In genomic region chr3:123149525-123149924, GRCh38 we compare ENCODE assay signal across 24 cellular contexts. TPM values are rescaled to one million over a fixed set of nuclear protein-coding genes. Genes with fewer than 3 reads are reported as not detected.
DNase-seq lines count a peak whose midpoint lies in the region; ATAC-seq, FAIRE-seq and TF ChIP-seq lines count a peak whose summit lies in the region.
"Had no signal": no experiment of that assay in that cellular context is flagged by ENCODE, and none has a peak within 500 bp of the region (broad histone marks: within the 10 kb centered on the region; RNA-seq: fewer than 3 reads in every experiment).

No MANE protein-coding gene starts in this region.

- H3K4me2 ChIP-seq in A549 = no peak overlapping the region
- H3K4me2 ChIP-seq: GM23338 had no signal

- TF ChIP-seq RAD21 in A549 (conservative IDR thresholded peaks at IDR 0.05 in 1 of 2, IDR thresholded peaks at IDR 0.05 in 1 of 2) = no peak

- peaks cover 0 to 9% (median 5%) of the 10 kb centered on the region in 8 donors for H3K9me3 Mint-ChIP-seq in CD4-positive, alpha-beta memory T cell
- peaks cover 3% of the 10 kb centered on the region for H3K9me3 Mint-ChIP-seq in activated T-helper 17 cell treated with anti-CD3 and anti-CD28 coated beads, Interleukin-2, amount 50 U/mL, for 72 hours
- H3K9me3 Mint-ChIP-seq in naive thymus-derived CD4-positive, alpha-beta T cell = peaks cover 0 to 19% (median 5%) of the 10 kb centered on the region in 11 donors
- H3K9me3 Mint-ChIP-seq: GM23338 had no signal

- H3K27me3 Mint-ChIP-seq in CD4-positive, alpha-beta memory T cell = no peaks in the 10 kb centered on the region
- no peaks in the 10 kb centered on the region for H3K27me3 Mint-ChIP-seq in activated T-helper 17 cell treated with anti-CD3 and anti-CD28 coated beads, Interleukin-2, amount 50 U/mL, for 72 hours
- H3K27me3 Mint-ChIP-seq in naive thymus-derived CD4-positive, alpha-beta T cell = no peaks in the 10 kb centered on the region

- no peak for ATAC-seq in A549
- no peak for ATAC-seq in activated T-helper 17 cell treated with anti-CD3 and anti-CD28 coated beads, Interleukin-2, amount 50 U/mL, for 72 hours (replicated peaks)
- ATAC-seq in naive thymus-derived CD4-positive, alpha-beta T cell = no peak
- ATAC-seq in HG03571 (IDR thresholded peaks at IDR 0.05; ENCODE audit: unreplicated experiment) = no peak
- ATAC-seq: GM23338, Right ventricle myocardium inferior had no signal

- H3K4me1 Mint-ChIP-seq in CD4-positive, alpha-beta memory T cell = peaks cover 0 to 5% (median 0%) of the 10 kb centered on the region in 4 donors
- no peaks in the 10 kb centered on the region for H3K4me1 Mint-ChIP-seq in activated T-helper 17 cell treated with anti-CD3 and anti-CD28 coated beads, Interleukin-2, amount 50 U/mL, for 72 hours
- peaks cover 0 to 7% (median 4%) of the 10 kb centered on the region in 7 donors for H3K4me1 Mint-ChIP-seq in naive thymus-derived CD4-positive, alpha-beta T cell

- no peak for TF ChIP-seq CTCF in A549 (IDR thresholded peaks at IDR 0.05)

- intact Hi-C loops in CD4-positive, alpha-beta memory T cell (cut with micrococcal nuclease) = no loop called here
- intact Hi-C loops in naive thymus-derived CD4-positive, alpha-beta T cell (cut with micrococcal nuclease) = no loop called here

- TF ChIP-seq EP300 in A549 (IDR thresholded peaks at IDR 0.05) = no peak

- CTCF ChIA-PET in A549 (lab: Yijun Ruan, JAX) = no interaction called here
- CTCF ChIA-PET in CD4-positive, alpha-beta memory T cell (lab: Charles Lee; ENCODE audit: partially characterized antibody) = no interaction called here
- CTCF ChIA-PET in naive thymus-derived CD4-positive, alpha-beta T cell (lab: Charles Lee) = no interaction called here

- POLR2A ChIA-PET in A549 (lab: Yijun Ruan, JAX) = no interaction called here
- POLR2A ChIA-PET in CD4-positive, alpha-beta memory T cell (lab: Charles Lee; ENCODE audit: partially characterized antibody) = no interaction called here
- POLR2A ChIA-PET in naive thymus-derived CD4-positive, alpha-beta T cell (lab: Charles Lee) = no interaction called here

- FAIRE-seq in A549 (lab: Jason Lieb, UNC) = no peak
- FAIRE-seq: A204.1, G401.6, GM12892, HTR-8/SVneo had no signal

- no peak overlapping the region for H3K4me3 Mint-ChIP-seq in CD4-positive, alpha-beta memory T cell
- H3K4me3 Mint-ChIP-seq in activated T-helper 17 cell treated with anti-CD3 and anti-CD28 coated beads, Interleukin-2, amount 50 U/mL, for 72 hours = no peak overlapping the region
- no peak overlapping the region for H3K4me3 Mint-ChIP-seq in naive thymus-derived CD4-positive, alpha-beta T cell
- H3K4me3 Mint-ChIP-seq: GM23338 had no signal

- H3K4me1 ChIP-seq in A549 = no peaks in the 10 kb centered on the region
- H3K4me1 ChIP-seq in CD4-positive, alpha-beta memory T cell (ENCODE audit: insufficient read depth, low read length) = no peaks in the 10 kb centered on the region
- H3K4me1 ChIP-seq in naive thymus-derived CD4-positive, alpha-beta T cell (ENCODE audit: control insufficient read depth in 2 of 2, insufficient read depth in 2 of 2, low read length in 2 of 2) = no peaks in the 10 kb centered on the region
- H3K4me1 ChIP-seq: HAP-1 had no signal

- no peak overlapping the region for H3K27ac ChIP-seq in A549
- H3K27ac ChIP-seq in CD4-positive, alpha-beta memory T cell (ENCODE audit: low read depth, low read length) = no peak overlapping the region
- H3K27ac ChIP-seq in naive thymus-derived CD4-positive, alpha-beta T cell (ENCODE audit: low read depth, low read length) = no peak overlapping the region

- peaks cover 26% of the 10 kb centered on the region in 2 donors for H3K36me3 Mint-ChIP-seq in CD4-positive, alpha-beta memory T cell
- peaks cover 71% of the 10 kb centered on the region for H3K36me3 Mint-ChIP-seq in activated T-helper 17 cell treated with anti-CD3 and anti-CD28 coated beads, Interleukin-2, amount 50 U/mL, for 72 hours (ENCODE audit: low read depth)
- peaks cover 5 to 51% (median 26%) of the 10 kb centered on the region in 5 donors for H3K36me3 Mint-ChIP-seq in naive thymus-derived CD4-positive, alpha-beta T cell

- no peak for DNase-seq in A549 (ENCODE audit: low read depth in 1 of 2, low spot score in 1 of 2)
- no peak for DNase-seq in CD4-positive, alpha-beta memory T cell
- DNase-seq in naive thymus-derived CD4-positive, alpha-beta T cell = no peak
- DNase-seq in COLO668 (lab: John Stamatoyannopoulos, UW; ENCODE audit: unreplicated experiment) = no peak
- DNase-seq in DMS53 (lab: John Stamatoyannopoulos, UW) = no peak
- DNase-seq: BE2C, Calu3, DMS153, Kasumi-1, NCI-H1417, NCI-H1694 treated with DMSO at 0.1 percent for 48 hours, NCI-H446 treated with DMSO at 0.1 percent for 48 hours, NCI-H526 treated with DMSO at 0.1 percent for 48 hours, OCI-M1, SW 1271 had no signal

- no peak for TF ChIP-seq POLR2A in A549 (IDR thresholded peaks at IDR 0.05; ENCODE audit: low read length)

- H3K27ac Mint-ChIP-seq in CD4-positive, alpha-beta memory T cell = peak overlapping the region in 5 of 7 donors; percentile 10 to 84 (median 48)
- peak overlapping the region; percentile 49 for H3K27ac Mint-ChIP-seq in activated T-helper 17 cell treated with anti-CD3 and anti-CD28 coated beads, Interleukin-2, amount 50 U/mL, for 72 hours
- H3K27ac Mint-ChIP-seq in naive thymus-derived CD4-positive, alpha-beta T cell = peak overlapping the region in 5 of 9 donors; percentile 33 to 85 (median 38)

- H3K36me3 ChIP-seq in CD4-positive, alpha-beta memory T cell (ENCODE audit: insufficient read depth, low read length) = no peaks in the 10 kb centered on the region
- peaks cover 0 to 11% (median 0%) of the 10 kb centered on the region in 3 experiments for H3K36me3 ChIP-seq in naive thymus-derived CD4-positive, alpha-beta T cell (ENCODE audit: control insufficient read depth in 2 of 3, insufficient read depth in 3 of 3, low read length in 3 of 3)

- H3K27me3 ChIP-seq in CD4-positive, alpha-beta memory T cell (ENCODE audit: insufficient read depth, low read length) = no peaks in the 10 kb centered on the region
- H3K27me3 ChIP-seq in naive thymus-derived CD4-positive, alpha-beta T cell (ENCODE audit: control insufficient read depth in 2 of 2, insufficient read depth in 2 of 2, low read length in 2 of 2) = no peaks in the 10 kb centered on the region
- H3K27me3 ChIP-seq: BE2C had no signal

- no peaks in the 10 kb centered on the region for H3K9me3 ChIP-seq in A549
- H3K9me3 ChIP-seq in CD4-positive, alpha-beta memory T cell (ENCODE audit: control insufficient read depth in 1 of 2, low read length in 2 of 2) = peaks cover 0 to 3% of the 10 kb centered on the region in 2 donors
- peaks cover 0 to 13% (median 4%) of the 10 kb centered on the region in 3 experiments for H3K9me3 ChIP-seq in naive thymus-derived CD4-positive, alpha-beta T cell (ENCODE audit: control insufficient read depth in 2 of 3, low read length in 3 of 3)
- H3K9me3 ChIP-seq: BE2C, HAP-1 had no signal

- 92% methylated on average over 3 of the region's 3 CpGs for WGBS in A549 (ENCODE audit: missing lambda C conversion rate)

- H3K4me3 ChIP-seq in A549 = no peak overlapping the region
- H3K4me3 ChIP-seq in CD4-positive, alpha-beta memory T cell (ENCODE audit: low read length in 2 of 2) = no peak overlapping the region
- H3K4me3 ChIP-seq in naive thymus-derived CD4-positive, alpha-beta T cell (ENCODE audit: low read length) = no peak overlapping the region
- H3K4me3 ChIP-seq: GM23338, HAP-1 had no signal

TF ChIP-seq in A549, 52 proteins besides CTCF, POLR2A, EP300 and RAD21:
- TF ChIP-seq ZFP36 (IDR thresholded peaks at IDR 0.05; ENCODE audit: borderline replicate concordance, partially characterized antibody) (peak; percentile 6), RCOR1 (IDR thresholded peaks at IDR 0.05; ENCODE audit: low read depth, low read length) (no peak), HOXA7 (CRISPR knock-in tag; IDR thresholded peaks at IDR 0.05) (no peak), TP53 (CRISPR knock-in tag; IDR thresholded peaks at IDR 0.05) (no peak), ESRRA (IDR thresholded peaks at IDR 0.05; ENCODE audit: borderline replicate concordance, low read length) (no peak), MAZ (IDR thresholded peaks at IDR 0.05; ENCODE audit: borderline replicate concordance, low read depth, low read length) (no peak), USF2 (IDR thresholded peaks at IDR 0.05) (no peak)
TF ChIP-seq in A549: peak in this region for 1.

RNA-seq across cellular contexts. Expression of gene SEC22A, which starts 52.2 kb away (rescaled TPM):
- 29.9 and 36.8 TPM in 2 replicates for polyA plus RNA-seq in A549 (2011; rRNA removed)
- 10.4 and 12.5 TPM in 2 replicates for polyA plus RNA-seq in A549 (2012; cell fraction: cytosol; rRNA removed)
- 6.3 and 10.1 TPM in 2 replicates for polyA plus RNA-seq in A549 (2012; cell fraction: nucleus; rRNA removed)
- 23.5 to 28.5 TPM (median 27.0 TPM) in 3 replicates for polyA plus RNA-seq in A549 (2017; fragmentation: RNase III; extraction: RNeasy Plus Mini Kit Qiagen cat#74134 plus additional on column Dnase treatment)
- polyA minus RNA-seq in A549 (2011; rRNA and poly(A)+ RNA removed) = 13.5 and 14.6 TPM in 2 replicates
- total RNA-seq in CD4-positive, alpha-beta memory T cell = 10 to 100 TPM; 19.4 to 23.2 TPM
- polyA plus RNA-seq in CD4-positive, alpha-beta memory T cell = 10 to 100 TPM; 21.8 to 26.5 TPM
- total RNA-seq in activated T-helper 17 cell treated with anti-CD3 and anti-CD28 coated beads, Interleukin-2, amount 50 U/mL, for 72 hours = 10 to 100 TPM; 15.9 to 20.1 TPM
- total RNA-seq in naive thymus-derived CD4-positive, alpha-beta T cell = 10 to 100 TPM; 15.0 to 20.1 (median 17.1) TPM
- polyA plus RNA-seq in naive thymus-derived CD4-positive, alpha-beta T cell = 10 to 100 TPM; 14.0 to 15.4 TPM
